In the genomic region with DNA sequence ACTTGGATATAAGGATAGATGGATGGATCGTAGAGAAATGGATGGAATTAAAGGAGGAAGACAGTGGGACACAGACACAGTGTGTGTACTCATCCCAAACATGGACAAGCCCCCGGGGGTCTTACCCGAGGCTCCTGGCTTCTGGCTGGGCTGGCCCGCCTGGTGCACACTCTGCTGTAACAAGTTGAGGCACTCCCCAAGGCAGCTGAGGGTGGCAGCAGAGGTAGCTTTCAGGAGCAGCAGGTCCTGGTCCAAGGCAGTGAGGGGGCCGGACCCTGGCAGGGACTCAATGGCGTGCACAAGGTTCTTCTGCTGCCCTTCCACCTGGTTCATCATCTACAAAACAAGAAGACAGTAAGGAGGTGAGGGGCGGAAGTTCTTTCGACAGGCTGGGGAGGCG, we compare ENCODE assay signal across 21 cellular contexts.
"Had no signal": no experiment of that assay in that cellular context is flagged by ENCODE, and none has a peak within 500 bp of the region (broad histone marks: within the 10 kb centered on the region; RNA-seq: fewer than 3 reads in every experiment).

No MANE protein-coding gene starts in this region.

- DNase-seq: effector CD4-positive, alpha-beta T cell; endodermal cell; heart right ventricle; immature natural killer cell; left ventricle myocardium inferior; lower lobe of right lung; mesendoderm; naive thymus-derived CD4-positive, alpha-beta T cell; nephron progenitor cell; spleen; stimulated activated CD4-positive, alpha-beta T cell treated with anti-CD3 and anti-CD28 coated beads, Interleukin-15, amount 100 ng/mL, for 24 hours; stimulated activated CD4-positive, alpha-beta T cell treated with anti-CD3 and anti-CD28 coated beads, Interleukin-1b, Interleukin-23, amount 100 ng/mL, for 48 hours; stimulated activated CD4-positive, alpha-beta T cell treated with anti-CD3 and anti-CD28 coated beads, Interleukin-4, amount 100 ng/mL, for 24 hours; stimulated activated naive CD8-positive, alpha-beta T cell treated with anti-CD3 and anti-CD28 coated beads, Interleukin-15, amount 100 ng/mL, for 72 hours; transverse colon had no signal

- H3K36me3 Mint-ChIP-seq: immature natural killer cell had no signal

- H3K27me3 ChIP-seq: heart right ventricle, neutrophil, spleen, transverse colon, vagina had no signal

- H3K27ac Mint-ChIP-seq: endodermal cell; immature natural killer cell; stimulated activated memory B cell treated with anti-CD40 and anti-IgM and Interleukin-4, amounts not matched to agents 10 μg/mL and 1 μg/mL and 100 μg/mL, for 72 hours; stimulated activated naive CD8-positive, alpha-beta T cell treated with anti-CD3 and anti-CD28 coated beads, Interleukin-15, amount 100 ng/mL, for 72 hours had no signal

- H3K9me3 ChIP-seq: heart right ventricle, left ventricle myocardium inferior, lower lobe of right lung, neutrophil, spleen, thoracic aorta, transverse colon, vagina had no signal

- ATAC-seq: heart right ventricle; lower lobe of right lung; naive thymus-derived CD4-positive, alpha-beta T cell; sciatic nerve; stimulated activated memory B cell treated with anti-CD40 and anti-IgM and Interleukin-4, amounts not matched to agents 10 μg/mL and 1 μg/mL and 100 μg/mL, for 72 hours; stimulated activated naive CD8-positive, alpha-beta T cell treated with anti-CD3 and anti-CD28 coated beads, Interleukin-15, amount 100 ng/mL, for 72 hours had no signal

- H3K4me3 ChIP-seq: coronary artery, heart right ventricle, left ventricle myocardium inferior, lower lobe of right lung, spleen, thoracic aorta, transverse colon, vagina had no signal

- H3K4me1 Mint-ChIP-seq: immature natural killer cell; stimulated activated naive CD8-positive, alpha-beta T cell treated with anti-CD3 and anti-CD28 coated beads, Interleukin-15, amount 100 ng/mL, for 72 hours had no signal

- H3K27me3 Mint-ChIP-seq: stimulated activated memory B cell treated with anti-CD40 and anti-IgM and Interleukin-4, amounts not matched to agents 10 μg/mL and 1 μg/mL and 100 μg/mL, for 72 hours; stimulated activated naive CD8-positive, alpha-beta T cell treated with anti-CD3 and anti-CD28 coated beads, Interleukin-15, amount 100 ng/mL, for 72 hours had no signal

- H3K36me3 ChIP-seq: heart right ventricle, left ventricle myocardium inferior, lower lobe of right lung, neutrophil, thoracic aorta, transverse colon, vagina had no signal

- H3K9me3 Mint-ChIP-seq: endodermal cell; immature natural killer cell; naive thymus-derived CD4-positive, alpha-beta T cell; nephron progenitor cell; stimulated activated memory B cell treated with anti-CD40 and anti-IgM and Interleukin-4, amounts not matched to agents 10 μg/mL and 1 μg/mL and 100 μg/mL, for 72 hours; stimulated activated naive CD8-positive, alpha-beta T cell treated with anti-CD3 and anti-CD28 coated beads, Interleukin-15, amount 100 ng/mL, for 72 hours had no signal

- H3K4me1 ChIP-seq: lower lobe of right lung, spleen, transverse colon, vagina had no signal

- H3K27ac ChIP-seq: coronary artery, heart right ventricle, left ventricle myocardium inferior, lower lobe of right lung, neutrophil, spleen, thoracic aorta, transverse colon, vagina had no signal

- H3K4me3 Mint-ChIP-seq: endodermal cell; immature natural killer cell; naive thymus-derived CD4-positive, alpha-beta T cell; stimulated activated memory B cell treated with anti-CD40 and anti-IgM and Interleukin-4, amounts not matched to agents 10 μg/mL and 1 μg/mL and 100 μg/mL, for 72 hours; stimulated activated naive CD8-positive, alpha-beta T cell treated with anti-CD3 and anti-CD28 coated beads, Interleukin-15, amount 100 ng/mL, for 72 hours had no signal
